ENCODE assay signal across 8 cellular contexts in the genomic region with DNA sequence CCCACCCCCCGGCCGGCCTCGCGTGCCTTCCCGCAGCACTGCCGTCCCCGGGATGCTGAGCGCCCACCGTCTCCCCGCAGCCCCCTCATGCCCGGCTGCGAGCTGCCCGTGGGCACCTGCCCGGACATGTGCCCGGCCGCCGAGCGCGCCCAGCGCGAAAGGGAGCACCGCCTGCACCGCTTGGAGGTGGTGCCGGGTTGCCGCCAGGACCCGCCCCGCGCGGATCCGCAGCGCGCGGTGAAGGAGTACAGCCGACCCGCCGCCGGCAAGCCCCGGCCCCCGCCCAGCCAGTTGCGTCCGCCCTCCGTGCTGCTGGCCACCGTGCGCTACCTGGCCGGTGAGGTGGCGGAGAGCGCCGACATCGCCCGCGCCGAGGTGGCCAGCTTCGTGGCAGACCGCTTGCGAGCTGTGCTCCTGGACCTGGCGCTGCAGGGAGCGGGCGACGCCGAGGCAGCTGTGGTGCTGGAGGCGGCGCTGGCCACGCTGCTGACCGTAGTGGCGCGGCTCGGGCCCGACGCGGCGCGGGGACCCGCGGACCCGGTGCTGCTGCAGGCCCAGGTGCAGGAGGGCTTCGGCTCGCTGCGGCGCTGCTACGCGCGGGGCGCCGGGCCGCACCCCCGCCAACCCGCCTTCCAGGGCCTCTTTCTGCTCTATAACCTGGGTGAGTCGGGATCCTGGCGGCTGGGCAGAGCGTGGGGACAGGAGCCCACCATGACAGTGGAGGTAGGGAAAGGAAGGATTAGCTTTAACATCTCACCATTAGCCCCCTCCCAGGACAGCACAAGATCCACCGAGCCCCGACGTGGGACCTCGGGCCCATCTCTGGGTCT. TPM values are rescaled to one million over a fixed set of nuclear protein-coding genes. Genes with fewer than 3 reads are reported as not detected.
DNase-seq lines count a peak whose midpoint lies in the region; ATAC-seq and TF ChIP-seq lines count a peak whose summit lies in the region.

A gene (plus strand): TSS at position 5 of the 830 bp plus-strand sequence. CDS start 83 bp downstream, at position 88.

- POLR2A ChIA-PET in PC-3 (lab: Charles Lee; ENCODE audit: unreplicated experiment): interaction anchor here (0.5 to 0.6 kb wide), 2 partner anchors 27 to 142 kb away, joined by 4 to 19 read pairs; no protein-coding TSS in a partner anchor

- DNase-seq in COLO668 (lab: John Stamatoyannopoulos, UW; ENCODE audit: unreplicated experiment) (peak; percentile 85), GM19238 (ENCODE audit: insufficient read length, low spot score) (peak; percentile 75), PC-3 (peak; percentile 69), astrocyte of the hippocampus (ENCODE audit: low read depth, low spot score) (peak; percentile 85), NCI-H187 treated with DMSO at 0.1 percent for 48 hours (lab: John Stamatoyannopoulos, UW) (no peak)
- DNase-seq in stimulated activated CD4-positive, alpha-beta T cell treated with anti-CD3 and anti-CD28 coated beads, Interleukin-2, amount 100 ng/mL, for 4 hours (ENCODE audit: low read depth): peak; percentile 36

- ATAC-seq in HG03175 (IDR thresholded peaks at IDR 0.05; ENCODE audit: unreplicated experiment): peak; percentile 40
- ATAC-seq in PC-3: peak; percentile 69

- peak within 1 kb of the TSS; percentile 85 for H3K9ac ChIP-seq in PC-3 (ENCODE audit: low read length)

- no peaks in the 10 kb centered on the region for H3K9me2 ChIP-seq in PC-3 (replicated peaks; ENCODE audit: low read length)

- H3K4me3 ChIP-seq in PC-3 (ENCODE audit: low read length) (peak within 1 kb of the TSS; percentile 97), iPS-18c (ENCODE audit: insufficient read depth, low read depth, low read length) (peak within 1 kb of the TSS; percentile 80)

- no peak for TF ChIP-seq CTCF in PC-3 (conservative IDR thresholded peaks at IDR 0.05; ENCODE audit: low read depth, low read length)

- peak within 1 kb of the TSS; percentile 87 for H3K27ac ChIP-seq in PC-3 (ENCODE audit: low read length)

- H3K4me2 ChIP-seq in PC-3 (ENCODE audit: low read length): peak within 1 kb of the TSS; percentile 98

- CTCF ChIA-PET in PC-3 (lab: Charles Lee): interaction anchor here (1.1 kb wide), 1 partner anchor 71 kb away, joined by 3 read pairs; no protein-coding TSS in a partner anchor

- no peaks in the 10 kb centered on the region for H3K27me3 ChIP-seq in PC-3 (ENCODE audit: low read length)

- H3K9me3 ChIP-seq in PC-3 (ENCODE audit: low read length) (no peaks in the 10 kb centered on the region), iPS-18c (ENCODE audit: control insufficient read depth, insufficient read depth, low read length) (no peaks in the 10 kb centered on the region)

- H3K36me3 ChIP-seq in PC-3 (ENCODE audit: low read depth, low read length): peaks cover 16% of the 10 kb centered on the region

- H3K4me1 ChIP-seq in PC-3 (ENCODE audit: insufficient read depth, low read length): peaks cover 35% of the 10 kb centered on the region

- H3K79me2 ChIP-seq in PC-3 (ENCODE audit: low read length): peaks cover 35% of the 10 kb centered on the region

- no TSS peak for BruUV-seq in PC-3 (replicated peaks; lab: Mats Ljungman, UMichigan)

- peaks cover 5% of the 10 kb centered on the region; the same call in 1 of the 2 replicates for H4K20me1 ChIP-seq in PC-3 (ENCODE audit: low read length)

- peak within 1 kb of the TSS; percentile 86 for H2AFZ ChIP-seq in PC-3 (ENCODE audit: low read length)

- peaks cover 3% of the 10 kb centered on the region for H3F3A ChIP-seq in PC-3 (ENCODE audit: low read length, unreplicated experiment)

- intact Hi-C loops in PC-3 (cut with micrococcal nuclease): loop anchor here (2.0 kb wide), 1 partner anchor 43 kb away; a partner anchor contains a TSS

RNA-seq across cellular contexts. Expression of the gene that starts here (rescaled TPM):
- 61.0 and 82.0 TPM in 2 replicates for total RNA-seq in PC-3 (2014; rRNA removed)
